8 cellular contexts compared by ENCODE assay signal in the genomic region with DNA sequence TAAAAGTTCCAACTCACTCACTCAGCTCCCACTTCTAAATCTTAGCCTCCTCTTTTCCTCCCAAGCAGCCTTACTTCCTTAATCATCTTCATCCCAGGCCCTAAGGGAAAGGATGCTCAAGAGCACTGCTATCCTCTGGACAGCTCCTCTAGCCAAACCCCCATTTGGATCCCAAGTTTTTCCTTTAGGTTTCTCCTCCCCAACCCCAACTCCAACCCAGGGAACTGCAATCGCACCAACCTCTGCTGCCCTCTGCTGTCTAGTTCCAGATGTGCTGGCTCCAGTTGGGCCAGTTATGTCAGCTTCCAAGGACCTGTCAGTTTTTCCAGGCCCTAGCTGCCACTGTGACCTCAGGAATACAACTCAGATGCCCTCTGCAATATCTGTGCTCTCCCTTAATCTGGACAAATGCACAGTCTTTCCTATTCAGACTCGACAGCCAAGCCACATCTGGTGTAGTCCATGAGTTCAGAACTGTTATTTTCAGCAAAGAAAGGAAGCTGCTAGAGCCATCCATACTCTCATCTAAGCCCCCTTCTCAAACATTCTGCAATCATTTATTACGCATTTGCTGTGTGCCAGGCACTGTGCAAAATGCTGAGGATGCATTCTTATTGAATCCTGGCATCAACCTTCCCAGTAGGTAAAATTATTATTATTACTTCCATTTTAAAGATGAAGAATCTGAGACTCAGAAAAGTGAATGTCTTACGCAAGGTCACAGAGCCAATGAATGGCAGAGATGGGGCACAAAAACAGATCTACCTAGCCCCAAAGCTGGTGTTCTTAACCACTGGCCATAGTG. TPM values are rescaled to one million over a fixed set of nuclear protein-coding genes. Genes with fewer than 3 reads are reported as not detected.
DNase-seq lines count a peak whose midpoint lies in the region; ATAC-seq and TF ChIP-seq lines count a peak whose summit lies in the region.

No MANE protein-coding gene starts in this region.

- H3K4me1 ChIP-seq in uterus, result no peaks in the 10 kb centered on the region

- H3K27ac ChIP-seq in uterus, result no peak overlapping the region

- peak; percentile 82 for DNase-seq in DMS 273 (lab: John Stamatoyannopoulos, UW; ENCODE audit: unreplicated experiment)
- DNase-seq in DMS 273 treated with DMSO at 0.1 percent for 48 hours (lab: John Stamatoyannopoulos, UW), result no peak
- peak; percentile 26 for DNase-seq in NAMALWA (ENCODE audit: low spot score)
- DNase-seq in activated CD4-positive, alpha-beta T cell treated with anti-CD3 and anti-CD28 coated beads for 48 hours, result peak; percentile 58
- DNase-seq in myocyte (ENCODE audit: low read depth), result peak; percentile 68
- DNase-seq in uterus, result peak; percentile 42 to 59
- no peak for DNase-seq in GF-D8 (lab: John Stamatoyannopoulos, UW)

- intact Hi-C loops in uterus (cut with DNase I; ENCODE audit: low total_unique reads), result loop anchor here (10.0 kb wide), 2 partner anchors 92 to 122 kb away; no protein-coding TSS in a partner anchor

- peak; percentile 66 for ATAC-seq in esophagus mucosa

- H3K27me3 ChIP-seq in uterus, result no peaks in the 10 kb centered on the region

- TF ChIP-seq POLR2A in uterus (IDR thresholded peaks at IDR 0.05), result no peak

- peak; percentile 49 to 69 (median 60) for TF ChIP-seq CTCF in uterus (IDR thresholded peaks at IDR 0.05)

- H3K9me3 ChIP-seq in uterus, result no peaks in the 10 kb centered on the region

- H3K4me3 ChIP-seq in uterus, result no peak overlapping the region

- H3K36me3 ChIP-seq in uterus, result no peaks in the 10 kb centered on the region

RNA-seq across cellular contexts. Expression of gene XPNPEP2, which starts 12.3 kb away (rescaled TPM):
- total RNA-seq in esophagus mucosa (0.36 TPM), myocyte (0.16 TPM in 1 of 2 replicates, not detected in the other), uterus (1 to 10 TPM; 2.9 to 4.6 (median 3.9) TPM)
- polyA plus RNA-seq in myocyte (2012), result not detected

RNA-seq across cellular contexts. Expression of gene SASH3, which starts 53.2 kb away (rescaled TPM):
- total RNA-seq in esophagus mucosa (1.6 TPM), myocyte (not detected in 2 replicates), uterus (1 to 10 TPM in 3 of 4 donors, under 1 TPM in 1; 0.26 to 4.1 (median 2.9) TPM)
- not detected for polyA plus RNA-seq in myocyte (2012)

Comparison
In these comparisons a context has a peak if more than half of its experiments do, and no peak if none do; other contexts are left out.
1. DNase-seq: peak in DMS 273 (single experiment), NAMALWA (single experiment), activated CD4-positive, alpha-beta T cell treated with anti-CD3 and anti-CD28 coated beads for 48 hours (single experiment), myocyte (single experiment) and uterus (2 of 2); none in DMS 273 treated with DMSO at 0.1 percent for 48 hours (single experiment) and GF-D8 (single experiment).